Comparison of ENCODE assay signal across 16 cellular contexts in the genomic region with DNA sequence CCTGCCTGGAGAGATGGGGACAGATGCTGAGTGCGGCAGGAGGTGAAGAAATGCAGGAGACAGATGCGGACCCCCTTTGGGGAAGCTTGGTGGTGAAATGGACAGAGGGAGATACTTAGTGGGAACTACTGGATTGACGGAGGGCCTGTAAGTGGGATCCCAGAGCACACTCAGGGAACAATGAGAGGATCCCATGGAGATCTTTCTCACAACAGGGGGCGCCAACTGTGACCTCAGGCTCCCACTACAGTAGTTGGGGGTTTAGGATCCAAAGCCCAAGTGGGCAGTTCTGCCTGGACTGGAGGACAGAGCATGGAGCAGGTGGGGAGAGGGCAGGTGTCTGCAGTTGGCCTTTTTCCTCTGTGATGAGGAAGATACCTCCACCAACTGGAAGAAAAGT. TPM values are rescaled to one million over a fixed set of nuclear protein-coding genes. Genes with fewer than 3 reads are reported as not detected.
A peak's percentile ranks its signal among the peaks of the same experiment; 100 is the strongest.
DNase-seq lines count a peak whose midpoint lies in the region; ATAC-seq and TF ChIP-seq lines count a peak whose summit lies in the region.
"Had no signal": no experiment of that assay in that cellular context is flagged by ENCODE, and none has a peak within 500 bp of the region (broad histone marks: within the 10 kb centered on the region; RNA-seq: fewer than 3 reads in every experiment).

No MANE protein-coding gene starts in this region.

- peaks cover 66% of the 10 kb centered on the region for H3K4me1 Mint-ChIP-seq in activated naive CD4-positive, alpha-beta T cell treated with anti-CD3 and anti-CD28 coated beads, Interleukin-2, amount 10 ng/mL, durations not matched to agents 7 days and 5 days
- H3K4me1 Mint-ChIP-seq in CD4-positive, alpha-beta memory T cell = peaks cover 34 to 69% (median 57%) of the 10 kb centered on the region in 4 donors
- H3K4me1 Mint-ChIP-seq in T-helper 17 cell (peaks cover 50% of the 10 kb centered on the region), nephron progenitor cell (peaks cover 48% of the 10 kb centered on the region)

- no peaks in the 10 kb centered on the region for H3K9me3 Mint-ChIP-seq in activated naive CD4-positive, alpha-beta T cell treated with anti-CD3 and anti-CD28 coated beads, Interleukin-2, amount 10 ng/mL, durations not matched to agents 7 days and 5 days
- peaks cover 0 to 10% (median 0%) of the 10 kb centered on the region in 8 donors for H3K9me3 Mint-ChIP-seq in CD4-positive, alpha-beta memory T cell
- H3K9me3 Mint-ChIP-seq in nephron progenitor cell = no peaks in the 10 kb centered on the region

- POLR2A ChIA-PET in CD4-positive, alpha-beta memory T cell (lab: Charles Lee; ENCODE audit: partially characterized antibody) = interaction anchor here (1.2 to 1.9 kb wide), 3 partner anchors 21 to 199 kb away, joined by 3 to 6 read pairs (median 6); partner anchors contain the start of gene TOR2A

- H3K27ac ChIP-seq in CD4-positive, alpha-beta memory T cell (ENCODE audit: low read depth, low read length) = no peak overlapping the region
- H3K27ac ChIP-seq in prostate gland (no peak overlapping the region), brain microvascular endothelial cell (no peak overlapping the region)
- H3K27ac ChIP-seq: sigmoid colon had no signal

- TF ChIP-seq POLR2A in prostate gland (IDR thresholded peaks at IDR 0.05) = no peak

- peaks cover 32% of the 10 kb centered on the region for H3K36me3 Mint-ChIP-seq in activated naive CD4-positive, alpha-beta T cell treated with anti-CD3 and anti-CD28 coated beads, Interleukin-2, amount 10 ng/mL, durations not matched to agents 7 days and 5 days
- peaks cover 8 to 13% of the 10 kb centered on the region in 2 donors for H3K36me3 Mint-ChIP-seq in CD4-positive, alpha-beta memory T cell
- peaks cover 3% of the 10 kb centered on the region for H3K36me3 Mint-ChIP-seq in T-helper 17 cell (ENCODE audit: low read depth)
- no peaks in the 10 kb centered on the region for H3K36me3 Mint-ChIP-seq in nephron progenitor cell (ENCODE audit: low read depth)

- H3K27ac Mint-ChIP-seq in activated naive CD4-positive, alpha-beta T cell treated with anti-CD3 and anti-CD28 coated beads, Interleukin-2, amount 10 ng/mL, durations not matched to agents 7 days and 5 days = peak overlapping the region; percentile 50
- peak overlapping the region in 4 of 7 donors; percentile 51 to 91 (median 60) for H3K27ac Mint-ChIP-seq in CD4-positive, alpha-beta memory T cell
- H3K27ac Mint-ChIP-seq in T-helper 17 cell (peak overlapping the region; percentile 54), nephron progenitor cell (peak overlapping the region; percentile 66)

- DNase-seq in activated naive CD4-positive, alpha-beta T cell treated with anti-CD3 and anti-CD28 coated beads, Interleukin-2, amount 10 ng/mL, durations not matched to agents 7 days and 5 days = no peak
- DNase-seq in activated naive CD4-positive, alpha-beta T cell (lab: John Stamatoyannopoulos, UW) = no peak
- DNase-seq in CD4-positive, alpha-beta memory T cell = no peak
- DNase-seq in T-helper 17 cell = no peak
- DNase-seq in nephron progenitor cell = no peak
- no peak for DNase-seq in prostate gland (ENCODE audit: low spot score)
- no peak for DNase-seq in brain microvascular endothelial cell
- DNase-seq: aorta, GOT3, hypothalamus, NCI-H187 treated with DMSO at 0.1 percent for 48 hours, NCI-H446 treated with DMSO at 0.1 percent for 48 hours, SIG-M5, sigmoid colon, T1000 had no signal

- H3K9me3 ChIP-seq in CD4-positive, alpha-beta memory T cell (ENCODE audit: control insufficient read depth in 1 of 2, low read length in 2 of 2) = no peaks in the 10 kb centered on the region
- H3K9me3 ChIP-seq in T-helper 17 cell (ENCODE audit: control insufficient read depth, low read length, poor library complexity, severe bottlenecking) = no peaks in the 10 kb centered on the region
- no peaks in the 10 kb centered on the region for H3K9me3 ChIP-seq in prostate gland
- H3K9me3 ChIP-seq: sigmoid colon had no signal

- H3K27me3 Mint-ChIP-seq in activated naive CD4-positive, alpha-beta T cell treated with anti-CD3 and anti-CD28 coated beads, Interleukin-2, amount 10 ng/mL, durations not matched to agents 7 days and 5 days = peaks cover 34% of the 10 kb centered on the region
- no peaks in the 10 kb centered on the region for H3K27me3 Mint-ChIP-seq in CD4-positive, alpha-beta memory T cell
- H3K27me3 Mint-ChIP-seq in T-helper 17 cell (no peaks in the 10 kb centered on the region), nephron progenitor cell (ENCODE audit: low read depth, poor library complexity) (peaks cover 14% of the 10 kb centered on the region)

- in situ Hi-C loops in brain microvascular endothelial cell (cut with HindIII; ENCODE audit: low pct_ligation_motif_present, low sequenced_read_pairs) = no loop called here

- H3K27me3 ChIP-seq in CD4-positive, alpha-beta memory T cell (ENCODE audit: insufficient read depth, low read length) = no peaks in the 10 kb centered on the region
- H3K27me3 ChIP-seq in prostate gland (replicated peaks; ENCODE audit: insufficient read depth) (no peaks in the 10 kb centered on the region), brain microvascular endothelial cell (replicated peaks) (no peaks in the 10 kb centered on the region)

- TF ChIP-seq CTCF in nephron progenitor cell (IDR thresholded peaks at IDR 0.05) = no peak
- TF ChIP-seq CTCF in prostate gland (IDR thresholded peaks at IDR 0.05) = no peak
- no peak for TF ChIP-seq CTCF in brain microvascular endothelial cell (IDR thresholded peaks at IDR 0.05; ENCODE audit: low read depth, low read length, missing control alignments)

- ATAC-seq in T-helper 17 cell (no peak), GM21723 (IDR thresholded peaks at IDR 0.05; ENCODE audit: unreplicated experiment) (no peak)

- CTCF ChIA-PET in activated naive CD4-positive, alpha-beta T cell treated with anti-CD3 and anti-CD28 coated beads, Interleukin-2, amount 10 ng/mL, durations not matched to agents 7 days and 5 days (lab: Charles Lee) = interaction anchor here (0.9 kb wide), 1 partner anchor 99 kb away, joined by 3 read pairs; no protein-coding TSS in a partner anchor
- CTCF ChIA-PET in CD4-positive, alpha-beta memory T cell (lab: Charles Lee; ENCODE audit: partially characterized antibody) = interaction anchor here (0.9 to 1.9 kb wide), 2 partner anchors 8 to 13 kb away, joined by 3 to 9 read pairs; no protein-coding TSS in a partner anchor

- H3K4me1 ChIP-seq in CD4-positive, alpha-beta memory T cell (ENCODE audit: insufficient read depth, low read length) = peaks cover 61% of the 10 kb centered on the region
- H3K4me1 ChIP-seq in prostate gland (replicated peaks) = peaks cover 9% of the 10 kb centered on the region

- intact Hi-C loops in CD4-positive, alpha-beta memory T cell (cut with micrococcal nuclease) = no loop called here
- intact Hi-C loops in prostate gland (cut with DNase I) = no loop called here

- H3K4me3 ChIP-seq in CD4-positive, alpha-beta memory T cell (ENCODE audit: low read length in 2 of 2) = no peak overlapping the region
- no peak overlapping the region for H3K4me3 ChIP-seq in prostate gland
- H3K4me3 ChIP-seq in brain microvascular endothelial cell (ENCODE audit: low read depth, low read length) = no peak overlapping the region
- H3K4me3 ChIP-seq: sigmoid colon had no signal

- H3K4me3 Mint-ChIP-seq in activated naive CD4-positive, alpha-beta T cell treated with anti-CD3 and anti-CD28 coated beads, Interleukin-2, amount 10 ng/mL, durations not matched to agents 7 days and 5 days = no peak overlapping the region
- peak overlapping the region in 2 of 8 donors; percentile 44 to 52 for H3K4me3 Mint-ChIP-seq in CD4-positive, alpha-beta memory T cell
- H3K4me3 Mint-ChIP-seq in T-helper 17 cell = peak overlapping the region; percentile 63
- peak overlapping the region; percentile 37 for H3K4me3 Mint-ChIP-seq in nephron progenitor cell

- WGBS in prostate gland = 89% methylated on average over 4 of the region's 4 CpGs

- H3K36me3 ChIP-seq in CD4-positive, alpha-beta memory T cell (ENCODE audit: insufficient read depth, low read length) = no peaks in the 10 kb centered on the region
- H3K36me3 ChIP-seq in prostate gland (peaks cover 0 to 6% of the 10 kb centered on the region in 2 donors), brain microvascular endothelial cell (replicated peaks) (peaks cover 10% of the 10 kb centered on the region)

RNA-seq across cellular contexts. Expression of gene DPM2, which starts 3.4 kb away (rescaled TPM):
- 10 to 100 TPM; 37.0 to 39.7 TPM for total RNA-seq in CD4-positive, alpha-beta memory T cell
- 10 to 100 TPM; 41.0 to 43.1 TPM for polyA plus RNA-seq in CD4-positive, alpha-beta memory T cell
- total RNA-seq in T-helper 17 cell = 10 to 100 TPM; 23.3 to 26.2 TPM
- 10 to 100 TPM; 28.1 to 28.2 TPM for total RNA-seq in prostate gland

RNA-seq across cellular contexts. Expression of gene PIP5KL1, which starts 3.7 kb away (rescaled TPM):
- total RNA-seq in CD4-positive, alpha-beta memory T cell = 1 to 10 TPM in 1 of 2 experiments, under 1 TPM in 1; 0.72 to 1.8 TPM
- polyA plus RNA-seq in CD4-positive, alpha-beta memory T cell = under 1 TPM; 0.26 to 0.79 TPM
- total RNA-seq in T-helper 17 cell = 1 to 10 TPM; 2.1 to 2.3 TPM
- 10 to 100 TPM in 1 of 2 donors, 1 to 10 TPM in 1; 3.1 to 16.5 TPM for total RNA-seq in prostate gland

RNA-seq across cellular contexts. Expression of gene ST6GALNAC4, which starts 17.4 kb away (rescaled TPM):
- total RNA-seq in CD4-positive, alpha-beta memory T cell = 10 to 100 TPM; 35.7 to 38.1 TPM
- 10 to 100 TPM; 10.2 to 18.5 TPM for polyA plus RNA-seq in CD4-positive, alpha-beta memory T cell
- total RNA-seq in T-helper 17 cell = 10 to 100 TPM; 18.5 to 22.1 TPM
- total RNA-seq in prostate gland = 10 to 100 TPM; 21.8 to 47.0 TPM

RNA-seq across cellular contexts. Expression of gene ST6GALNAC6, which starts 34.8 kb away (rescaled TPM):
- 100 to 1,000 TPM; 125 to 127 TPM for total RNA-seq in CD4-positive, alpha-beta memory T cell
- 10 to 100 TPM; 45.2 to 45.6 TPM for polyA plus RNA-seq in CD4-positive, alpha-beta memory T cell
- total RNA-seq in T-helper 17 cell (100 to 1,000 TPM in 1 of 2 donors, 10 to 100 TPM in 1; 74.5 to 108 TPM), prostate gland (10 to 100 TPM; 46.4 to 95.1 TPM)

RNA-seq across cellular contexts. Expression of gene EEIG1, which starts 46.5 kb away (rescaled TPM):
- 100 to 1,000 TPM; 516 to 550 TPM for total RNA-seq in CD4-positive, alpha-beta memory T cell
- polyA plus RNA-seq in CD4-positive, alpha-beta memory T cell = 100 to 1,000 TPM in 1 of 2 donors, 10 to 100 TPM in 1; 95.4 to 205 TPM
- total RNA-seq in T-helper 17 cell = 100 to 1,000 TPM; 254 to 268 TPM
- total RNA-seq in prostate gland = 10 to 100 TPM; 23.4 to 84.6 TPM
